In genomic region chr4:99457270-99457669, GRCh38 we compare ENCODE assay signal across 26 cellular contexts. TPM values are rescaled to one million over a fixed set of nuclear protein-coding genes. Genes with fewer than 3 reads are reported as not detected.
DNase-seq lines count a peak whose midpoint lies in the region; ATAC-seq, FAIRE-seq and TF ChIP-seq lines count a peak whose summit lies in the region.
"Had no signal": no experiment of that assay in that cellular context is flagged by ENCODE, and none has a peak within 500 bp of the region (broad histone marks: within the 10 kb centered on the region; RNA-seq: fewer than 3 reads in every experiment).

No MANE protein-coding gene starts in this region.

- BruUV-seq in A673 (replicated peaks; lab: Mats Ljungman, UMichigan) (no TSS peak), K562 (replicated peaks; lab: Mats Ljungman, UMichigan) (no TSS peak)

- H3K4me3 ChIP-seq in A673 (ENCODE audit: low read depth, low read length, poor library complexity, severe bottlenecking) (no peak overlapping the region), K562 (no peak overlapping the region), gastroesophageal sphincter (no peak overlapping the region)
- H3K4me3 ChIP-seq: Peyer's patch, upper lobe of left lung had no signal

- H3K9ac ChIP-seq in K562 (ENCODE audit: insufficient read depth in 1 of 2, low read depth in 2 of 2, low read length in 2 of 2): no peak overlapping the region

- H3K79me2 ChIP-seq in K562 (ENCODE audit: control insufficient read depth, insufficient read depth, low read length): no peaks in the 10 kb centered on the region

- DNase-seq in A673 (ENCODE audit: low spot score): peak; percentile 6
- no peak for DNase-seq in GM12892 (ENCODE audit: insufficient read length)
- DNase-seq in K562 (ENCODE audit: extremely low read depth in 1 of 4, low spot score in 3 of 4): peak in 2 of 4 experiments; percentile 8 to 13
- peak in 1 of 2 donors; percentile 51 for DNase-seq in foreskin keratinocyte
- DNase-seq in SKM-1 (lab: John Stamatoyannopoulos, UW; ENCODE audit: unreplicated experiment): no peak
- DNase-seq in UCSD-AML1 (lab: John Stamatoyannopoulos, UW; ENCODE audit: unreplicated experiment): no peak
- DNase-seq: activated CD4-positive, alpha-beta T cell treated with anti-CD3 and anti-CD28 coated beads, Interleukin-2, amount 50 U/mL, for 1 hour; activated CD8-positive, alpha-beta memory T cell treated with anti-CD3 and anti-CD28 coated beads, Interleukin-2, amount 50 U/mL, for 48 hours; cerebellar nuclear complex; COR-L47; HCEC 1CT; NCI-H1105 treated with DMSO at 0.1 percent for 48 hours; NCI-H2107; NCI-H69; nucleus accumbens; Peyer's patch; right cardiac atrium; stimulated activated naive CD8-positive, alpha-beta T cell treated with anti-CD3 and anti-CD28 coated beads, Interleukin-15, amount 100 ng/mL, for 72 hours; SW 1271; upper lobe of left lung had no signal

- WGBS in K562 (ENCODE audit: insufficient coverage, low coverage, missing lambda C conversion rate): 5% methylated on average over 4 of the region's 4 CpGs
- 63 to 100% methylated on average over 1 to 2 of the region's 4 CpGs for WGBS in gastroesophageal sphincter (ENCODE audit: low coverage in 1 of 2), 2 donors

- ATAC-seq in K562: peak; percentile 73
- ATAC-seq in foreskin keratinocyte: no peak
- ATAC-seq in gastroesophageal sphincter: no peak
- ATAC-seq in HG03108 (IDR thresholded peaks at IDR 0.05; ENCODE audit: unreplicated experiment): no peak
- ATAC-seq: left lobe of liver; right cardiac atrium; stimulated activated naive CD8-positive, alpha-beta T cell treated with anti-CD3 and anti-CD28 coated beads, Interleukin-15, amount 100 ng/mL, for 72 hours had no signal

- peaks cover 3% of the 10 kb centered on the region for H3K27me3 ChIP-seq in A673 (replicated peaks; ENCODE audit: insufficient read depth, low read depth, low read length, poor library complexity)
- H3K27me3 ChIP-seq in K562 (ENCODE audit: control insufficient read depth in 2 of 2, insufficient read depth in 2 of 2, low read length in 2 of 2): no peaks in the 10 kb centered on the region
- H3K27me3 ChIP-seq in foreskin keratinocyte: no peaks in the 10 kb centered on the region
- H3K27me3 ChIP-seq in gastroesophageal sphincter: no peaks in the 10 kb centered on the region
- H3K27me3 ChIP-seq: Peyer's patch, upper lobe of left lung had no signal

- TF ChIP-seq CTCF in A673 (conservative IDR thresholded peaks at IDR 0.05; ENCODE audit: low read depth, low read length) (peak; percentile 27; the same call in 1 of the 2 replicates), K562 (IDR thresholded peaks at IDR 0.05 in 2 of 3, conservative IDR thresholded peaks at IDR 0.05 in 1 of 3; ENCODE audit: insufficient read depth in 2 of 3, low read depth in 1 of 3, low read length in 3 of 3) (peak; percentile 29 to 39 (median 35); a peak in 3 of 6 replicates), foreskin keratinocyte (conservative IDR thresholded peaks at IDR 0.05) (peak; percentile 56), gastroesophageal sphincter (IDR thresholded peaks at IDR 0.05) (no peak)

- FAIRE-seq in GM12892 (lab: Jason Lieb, UNC) (peak; percentile 36), K562 (lab: Jason Lieb, UNC) (no peak)
- FAIRE-seq: HTR-8/SVneo, TTC549 had no signal

- no peaks in the 10 kb centered on the region for H3K9me1 ChIP-seq in K562 (ENCODE audit: control insufficient read depth, insufficient read depth, low read length)

- TF ChIP-seq POLR2A in GM12892 (IDR thresholded peaks at IDR 0.05; ENCODE audit: low read depth, low read length) (no peak), K562 (conservative IDR thresholded peaks at IDR 0.05) (no peak), gastroesophageal sphincter (IDR thresholded peaks at IDR 0.05) (no peak)

- TF ChIP-seq EP300 in K562 (IDR thresholded peaks at IDR 0.05; ENCODE audit: low read length) (no peak), gastroesophageal sphincter (IDR thresholded peaks at IDR 0.05) (no peak)

- TF ChIP-seq RAD21 in K562 (CRISPR knock-in tag; conservative IDR thresholded peaks at IDR 0.05 in 1 of 2, IDR thresholded peaks at IDR 0.05 in 1 of 2): peak in 1 of 2 experiments; percentile 50; a peak in 2 of 4 replicates

- intact Hi-C loops in A673 (cut with micrococcal nuclease; ENCODE audit: unreplicated experiment) (no loop called here), K562 (cut with micrococcal nuclease) (no loop called here)

- no peaks in the 10 kb centered on the region for H3K4me1 ChIP-seq in A673 (ENCODE audit: insufficient read depth, low read length, poor library complexity, severe bottlenecking)
- H3K4me1 ChIP-seq in K562 (replicated peaks in 1 of 2; ENCODE audit: control insufficient read depth in 2 of 2, insufficient read depth in 2 of 2, low read length in 2 of 2): no peaks in the 10 kb centered on the region
- peaks cover 28% of the 10 kb centered on the region for H3K4me1 ChIP-seq in foreskin keratinocyte
- no peaks in the 10 kb centered on the region for H3K4me1 ChIP-seq in gastroesophageal sphincter
- H3K4me1 ChIP-seq: Peyer's patch, upper lobe of left lung had no signal

- no peak overlapping the region for H2AFZ ChIP-seq in K562 (ENCODE audit: low read depth, low read length)

- H3K9me3 ChIP-seq in A673 (ENCODE audit: low read depth, low read length, poor library complexity, severe bottlenecking) (peaks cover 6% of the 10 kb centered on the region), K562 (replicated peaks; ENCODE audit: control insufficient read depth, insufficient read depth, low read depth, low read length) (no peaks in the 10 kb centered on the region), gastroesophageal sphincter (peaks cover 0 to 9% (median 0%) of the 10 kb centered on the region in 3 donors)

- H3K27ac ChIP-seq in A673 (ENCODE audit: low read depth, low read length, poor library complexity, severe bottlenecking) (no peak overlapping the region), K562 (ENCODE audit: extremely low read depth, low read depth, low read length) (no peak overlapping the region), foreskin keratinocyte (peak overlapping the region; percentile 94), gastroesophageal sphincter (no peak overlapping the region)
- H3K27ac ChIP-seq: Peyer's patch, upper lobe of left lung had no signal

- H4K20me1 ChIP-seq in K562 (replicated peaks; ENCODE audit: control insufficient read depth, insufficient read depth, low read length): no peaks in the 10 kb centered on the region

- H3K36me3 ChIP-seq in A673 (ENCODE audit: insufficient read depth, low read length, poor library complexity, severe bottlenecking) (no peaks in the 10 kb centered on the region), K562 (ENCODE audit: control insufficient read depth, insufficient read depth, low read length) (no peaks in the 10 kb centered on the region), gastroesophageal sphincter (no peaks in the 10 kb centered on the region)
- H3K36me3 ChIP-seq: Peyer's patch, upper lobe of left lung had no signal

- POLR2A ChIA-PET in A673 (lab: Charles Lee; ENCODE audit: low non-redundant PET): no interaction called here
- POLR2A ChIA-PET in K562 (lab: Yijun Ruan, JAX): no interaction called here

- CTCF ChIA-PET in A673 (lab: Charles Lee) (no interaction called here), K562 (lab: Yijun Ruan, JAX; ENCODE audit: low intra/inter-chr PET ratio) (no interaction called here)

- no peak overlapping the region for H3K4me2 ChIP-seq in K562 (ENCODE audit: insufficient read depth, low read length)

- in situ Hi-C loops in K562 (cut with MboI): no loop called here

RNA-seq across cellular contexts. Expression of gene ADH7, which starts 22.1 kb away (rescaled TPM):
- total RNA-seq in A673 (2021): not detected in 2 replicates
- not detected for polyA plus RNA-seq in GM12892 (2012; ENCODE audit: missing spikeins)
- total RNA-seq in K562 (2011; cell fraction: chromatin; rRNA removed; ENCODE audit: low replicate concordance): not detected in 2 replicates
- not detected in 2 replicates for total RNA-seq in K562 (2011; cell fraction: nucleolus; rRNA removed)
- not detected in 2 replicates for total RNA-seq in K562 (2011; cell fraction: nucleoplasm; rRNA removed)
- total RNA-seq in K562 (2014; rRNA removed): not detected in 2 replicates
- not detected in 2 replicates for total RNA-seq in K562 (2014; rRNA removed; fragmentation: Illumina TruSeq; extraction: Trizol)
- total RNA-seq in K562 (2015; rRNA removed; fragmentation: Illumina TruSeq; extraction: Trizol): not detected in 2 replicates
- total RNA-seq in K562 (2021): not detected in 2 replicates
- polyA plus RNA-seq in K562 (2011; rRNA removed): not detected in 2 replicates
- polyA plus RNA-seq in K562 (2011; cell fraction: cytosol; rRNA removed): not detected in 2 replicates
- not detected in 2 replicates for polyA plus RNA-seq in K562 (2011; cell fraction: nucleus; rRNA removed)
- polyA plus RNA-seq in K562 (2012): not detected in 2 replicates
- not detected in 2 replicates for polyA plus RNA-seq in K562 (2014; fragmentation: Illumina TruSeq; extraction: Trizol)
- polyA plus RNA-seq in K562 (2014; fragmentation: Nextera tagmentation; extraction: Ambion mirVana): not detected
- polyA plus RNA-seq in K562 (2014; rRNA removed): not detected in 2 replicates
- polyA minus RNA-seq in K562 (2011; rRNA and poly(A)+ RNA removed): not detected in 2 replicates
- polyA minus RNA-seq in K562 (2011; cell fraction: cytosol; rRNA and poly(A)+ RNA removed): not detected in 2 replicates
- polyA minus RNA-seq in K562 (2011; cell fraction: nucleus; rRNA and poly(A)+ RNA removed): not detected in 2 replicates
- not detected in 2 replicates for total RNA-seq in foreskin keratinocyte
- not detected in 2 replicates for polyA plus RNA-seq in foreskin keratinocyte
- total RNA-seq in gastroesophageal sphincter: 1 to 10 TPM in 2 of 4 donors, under 1 TPM in 1, not detected in 1; 0.13 to 9.9 (median 1.2) TPM
- total RNA-seq: left lobe of liver, mucosa of gallbladder, Peyer's patch, right cardiac atrium had no signal

RNA-seq across cellular contexts. Expression of gene C4orf17, which starts 53.6 kb away (rescaled TPM):
- total RNA-seq in A673 (2021) (not detected in 2 replicates), K562 (2014; rRNA removed) (not detected in 2 replicates), K562 (2014; rRNA removed; fragmentation: Illumina TruSeq; extraction: Trizol) (not detected in 2 replicates), K562 (2015; rRNA removed; fragmentation: Illumina TruSeq; extraction: Trizol) (not detected in 2 replicates), K562 (2021) (not detected in 2 replicates), foreskin keratinocyte (not detected in 2 replicates), gastroesophageal sphincter (not detected)
- not detected for polyA plus RNA-seq in GM12892 (2012; ENCODE audit: missing spikeins)
- not detected in 2 replicates for total RNA-seq in K562 (2011; cell fraction: chromatin; rRNA removed; ENCODE audit: low replicate concordance)
- not detected in 2 replicates for total RNA-seq in K562 (2011; cell fraction: nucleolus; rRNA removed)
- total RNA-seq in K562 (2011; cell fraction: nucleoplasm; rRNA removed): not detected in 2 replicates
- polyA plus RNA-seq in K562 (2011; rRNA removed) (not detected in 2 replicates), K562 (2014; fragmentation: Illumina TruSeq; extraction: Trizol) (not detected in 2 replicates), K562 (2014; fragmentation: Nextera tagmentation; extraction: Ambion mirVana) (not detected), K562 (2014; rRNA removed) (not detected in 2 replicates), foreskin keratinocyte (not detected in 2 replicates)
- polyA plus RNA-seq in K562 (2011; cell fraction: cytosol; rRNA removed): not detected in 2 replicates
- polyA plus RNA-seq in K562 (2011; cell fraction: nucleus; rRNA removed): not detected in 2 replicates
- not detected in 2 replicates for polyA plus RNA-seq in K562 (2012)
- polyA minus RNA-seq in K562 (2011; rRNA and poly(A)+ RNA removed): not detected in 2 replicates
- polyA minus RNA-seq in K562 (2011; cell fraction: cytosol; rRNA and poly(A)+ RNA removed): not detected in 2 replicates
- not detected in 2 replicates for polyA minus RNA-seq in K562 (2011; cell fraction: nucleus; rRNA and poly(A)+ RNA removed)
- total RNA-seq: left lobe of liver, mucosa of gallbladder, Peyer's patch, right cardiac atrium, upper lobe of left lung had no signal
- polyA plus RNA-seq: right cardiac atrium had no signal

Comparison
In these comparisons a context has a peak if more than half of its experiments do, and no peak if none do; other contexts are left out.
1. CTCF ChIP-seq: peak in A673 (single experiment), K562 (3 of 3) and foreskin keratinocyte (single experiment); none in gastroesophageal sphincter (0 of 4).